In the genomic region with DNA sequence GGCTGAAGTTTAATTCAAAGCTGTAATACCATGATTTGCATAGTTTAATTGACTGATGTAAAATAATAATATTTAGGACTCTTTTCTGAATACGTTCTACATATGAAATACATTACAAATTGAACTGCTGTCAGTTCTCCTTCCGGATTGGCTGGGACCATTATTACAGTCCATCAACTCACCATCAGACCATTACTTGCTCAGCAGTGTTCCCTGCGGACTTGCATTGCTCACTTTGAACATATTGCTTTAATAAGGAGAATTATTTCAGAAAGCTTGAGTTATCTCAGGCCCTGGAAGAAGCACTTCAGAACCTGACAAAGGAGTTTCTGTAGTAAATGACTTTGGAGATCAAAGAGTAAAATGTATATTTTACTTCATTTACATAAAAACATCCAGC, we compare ENCODE assay signal across 30 cellular contexts.
DNase-seq lines count a peak whose midpoint lies in the region; ATAC-seq and TF ChIP-seq lines count a peak whose summit lies in the region.
"Had no signal": no experiment of that assay in that cellular context is flagged by ENCODE, and none has a peak within 500 bp of the region (broad histone marks: within the 10 kb centered on the region; RNA-seq: fewer than 3 reads in every experiment).

No MANE protein-coding gene starts in this region.

- H3K4me3 ChIP-seq in A673 (ENCODE audit: low read depth, low read length, poor library complexity, severe bottlenecking) (no peak overlapping the region), IMR-90 (ENCODE audit: insufficient read depth, low read depth, low read length) (no peak overlapping the region), mesenchymal stem cell (ENCODE audit: insufficient read depth in 1 of 2, low read depth in 1 of 2, low read length in 2 of 2) (no peak overlapping the region)
- H3K4me3 ChIP-seq: GM12878, K562, Peyer's patch had no signal

- H2BK15ac ChIP-seq in IMR-90 (ENCODE audit: low read depth, low read length) (peak overlapping the region; percentile 56; the same call in 1 of the 3 replicates), mesenchymal stem cell (ENCODE audit: low read depth, poor library complexity, severe bottlenecking) (no peak overlapping the region)

- H3K4me1 ChIP-seq in A673 (ENCODE audit: insufficient read depth, low read length, poor library complexity, severe bottlenecking): no peaks in the 10 kb centered on the region
- H3K4me1 ChIP-seq in IMR-90 (ENCODE audit: control insufficient read depth, insufficient read depth, low read length): no peaks in the 10 kb centered on the region
- H3K4me1 ChIP-seq in mesenchymal stem cell (ENCODE audit: control insufficient read depth, insufficient read depth, low read depth, low read length): no peaks in the 10 kb centered on the region
- H3K4me1 ChIP-seq: Peyer's patch had no signal

- no peak overlapping the region for H3K14ac ChIP-seq in IMR-90 (replicated peaks; ENCODE audit: low read depth, low read length)
- H3K14ac ChIP-seq in mesenchymal stem cell (ENCODE audit: low read length in 2 of 2): no peak overlapping the region

- CTCF ChIA-PET in A673 (lab: Charles Lee) (no interaction called here), IMR-90 (lab: Yijun Ruan, JAX) (no interaction called here)

- DNase-seq in A673 (ENCODE audit: low spot score): peak; percentile 5
- no peak for DNase-seq in IMR-90
- peak; percentile 18 for DNase-seq in fibroblast of gingiva (ENCODE audit: low read depth)
- no peak for DNase-seq in mesenchymal stem cell
- no peak for DNase-seq in AML-193 (lab: John Stamatoyannopoulos, UW)
- no peak for DNase-seq in GM13977 (ENCODE audit: low spot score)
- no peak for DNase-seq in stimulated activated CD4-positive, alpha-beta T cell treated with anti-CD3 and anti-CD28 coated beads, Interleukin-1b, Interleukin-23, amount 100 ng/mL, for 48 hours
- no peak for DNase-seq in SHP77 treated with DMSO at 0.1 percent for 48 hours (lab: John Stamatoyannopoulos, UW)
- DNase-seq: ACHN; C1 segment of cervical spinal cord; CD4-positive, alpha-beta memory T cell; COR-L47; DMS79; EL; GDM1; Kasumi-1; NCI-H1105; NCI-H1436 treated with DMSO at 0.1 percent for 48 hours; NCI-H1930; NCI-H2107; NCI-H446 treated with DMSO at 0.1 percent for 48 hours; NCI-H526; Peyer's patch; SIG-M5; SK-N-SH; SW 1271 had no signal

- H4K8ac ChIP-seq in IMR-90 (ENCODE audit: low read depth in 2 of 2, low read length in 2 of 2) (no peak overlapping the region), mesenchymal stem cell (ENCODE audit: low read length) (no peak overlapping the region)

- H4K91ac ChIP-seq in IMR-90 (ENCODE audit: insufficient read depth, low read depth, low read length) (no peak overlapping the region; the same call in 1 of the 2 replicates), mesenchymal stem cell (ENCODE audit: low read length) (no peak overlapping the region)

- H2AFZ ChIP-seq in IMR-90 (replicated peaks; ENCODE audit: low read length, poor library complexity): no peak overlapping the region
- no peak overlapping the region for H2AFZ ChIP-seq in mesenchymal stem cell (ENCODE audit: low read depth, low read length)

- H2BK20ac ChIP-seq in IMR-90 (ENCODE audit: low read depth, low read length): peak overlapping the region; percentile 43; the same call in 1 of the 2 replicates

- intact Hi-C loops in A673 (cut with micrococcal nuclease; ENCODE audit: unreplicated experiment): no loop called here
- intact Hi-C loops in IMR-90 (cut with micrococcal nuclease): no loop called here

- WGBS in IMR-90 (ENCODE audit: extremely low coverage in 2 of 2, insufficient read length in 1 of 2), 2 experiments: no CpG with 5 or more reads among the region's 3 CpGs
- WGBS in mesenchymal stem cell: 100% methylated on average over 2 of the region's 3 CpGs

- H2BK5ac ChIP-seq in IMR-90 (ENCODE audit: low read depth, low read length, poor library complexity, severe bottlenecking) (no peak overlapping the region), mesenchymal stem cell (ENCODE audit: low read depth, low read length, poor library complexity, severe bottlenecking) (no peak overlapping the region)

- TF ChIP-seq POLR2A in IMR-90 (IDR thresholded peaks at IDR 0.05; ENCODE audit: low read depth, low read length): no peak

- BruUV-seq in A673 (replicated peaks; lab: Mats Ljungman, UMichigan) (no TSS peak), IMR-90 (replicated peaks; lab: Mats Ljungman, UMichigan) (no TSS peak)

- H3K27me3 ChIP-seq in A673 (replicated peaks; ENCODE audit: insufficient read depth, low read depth, low read length, poor library complexity) (no peaks in the 10 kb centered on the region), IMR-90 (ENCODE audit: control insufficient read depth, insufficient read depth, low read length) (no peaks in the 10 kb centered on the region), mesenchymal stem cell (ENCODE audit: control insufficient read depth in 1 of 2, insufficient read depth in 1 of 2, low read length in 2 of 2) (no peaks in the 10 kb centered on the region)
- H3K27me3 ChIP-seq: Peyer's patch had no signal

- no peak overlapping the region for H3K23ac ChIP-seq in IMR-90 (ENCODE audit: low read depth, low read length)
- H3K23ac ChIP-seq in mesenchymal stem cell (ENCODE audit: low read length in 2 of 2): no peak overlapping the region

- no peak overlapping the region for H2AK9ac ChIP-seq in IMR-90 (replicated peaks; ENCODE audit: low read depth, low read length, poor library complexity)

- no peaks in the 10 kb centered on the region for H3K36me3 ChIP-seq in A673 (ENCODE audit: insufficient read depth, low read length, poor library complexity, severe bottlenecking)
- H3K36me3 ChIP-seq in IMR-90 (ENCODE audit: control insufficient read depth, insufficient read depth, low read length): no peaks in the 10 kb centered on the region
- no peaks in the 10 kb centered on the region for H3K36me3 ChIP-seq in mesenchymal stem cell (ENCODE audit: control insufficient read depth in 1 of 2, insufficient read depth in 2 of 2, low read depth in 1 of 2, low read length in 2 of 2)
- H3K36me3 ChIP-seq: Peyer's patch had no signal

- H3K27ac ChIP-seq in A673 (ENCODE audit: low read depth, low read length, poor library complexity, severe bottlenecking) (no peak overlapping the region), IMR-90 (ENCODE audit: insufficient read depth, low read length) (no peak overlapping the region), mesenchymal stem cell (ENCODE audit: low read length, poor library complexity, severe bottlenecking) (no peak overlapping the region)
- H3K27ac ChIP-seq: 22Rv1, Peyer's patch had no signal

- H3K56ac ChIP-seq in IMR-90 (ENCODE audit: extremely low read depth, insufficient read depth, low read length): no peak overlapping the region

- H3K4me2 ChIP-seq in IMR-90 (ENCODE audit: low read depth, low read length): no peak overlapping the region
- H3K4me2 ChIP-seq in mesenchymal stem cell (ENCODE audit: low read length, poor library complexity, severe bottlenecking): no peak overlapping the region
- H3K4me2 ChIP-seq: SK-N-SH had no signal

- H3K79me1 ChIP-seq in IMR-90 (ENCODE audit: low read depth in 1 of 2, low read length in 2 of 2): no peaks in the 10 kb centered on the region
- no peaks in the 10 kb centered on the region for H3K79me1 ChIP-seq in mesenchymal stem cell (replicated peaks; ENCODE audit: low read length, poor library complexity, severe bottlenecking)

- H2BK12ac ChIP-seq in mesenchymal stem cell (ENCODE audit: low read length in 2 of 2): no peak overlapping the region

- no peak overlapping the region for H4K5ac ChIP-seq in IMR-90 (ENCODE audit: low read depth, low read length)

- no peak for ATAC-seq in IMR-90 (ENCODE audit: low read depth)
- ATAC-seq: GM12878, HepG2, K562 had no signal

- POLR2A ChIA-PET in A673 (lab: Charles Lee; ENCODE audit: low non-redundant PET) (no interaction called here), IMR-90 (lab: Charles Lee; ENCODE audit: unreplicated experiment) (no interaction called here)

- no peak for TF ChIP-seq RAD21 in IMR-90 (IDR thresholded peaks at IDR 0.05; ENCODE audit: low read length)

- in situ Hi-C loops in IMR-90 (cut with MboI; ENCODE audit: low sequenced_read_pairs): no loop called here
- in situ Hi-C loops in GM13977 (cut with MboI; ENCODE audit: low pct_unique_long_range_greater_than_20kb, low sequenced_read_pairs, unreplicated experiment): no loop called here

- H3K4ac ChIP-seq in IMR-90 (ENCODE audit: low read depth, low read length) (no peak overlapping the region), mesenchymal stem cell (ENCODE audit: low read depth in 1 of 2, low read length in 2 of 2) (no peak overlapping the region)

- dilution Hi-C loops in IMR-90 (cut with HindIII; ENCODE audit: low sequenced_read_pairs, unreplicated experiment): no loop called here

- H2BK120ac ChIP-seq in IMR-90 (ENCODE audit: low read depth, low read length): no peak overlapping the region
- no peak overlapping the region for H2BK120ac ChIP-seq in mesenchymal stem cell (ENCODE audit: low read depth, low read length)

- no peak for TF ChIP-seq CTCF in A673 (conservative IDR thresholded peaks at IDR 0.05; ENCODE audit: low read depth, low read length)
- TF ChIP-seq CTCF in IMR-90 (conservative IDR thresholded peaks at IDR 0.05; ENCODE audit: low read depth, low read length): no peak
- no peak for TF ChIP-seq CTCF in GM13977 (IDR thresholded peaks at IDR 0.05; ENCODE audit: extremely low read depth, insufficient read depth, missing control alignments)

- no peak overlapping the region for H3K18ac ChIP-seq in IMR-90 (ENCODE audit: low read depth, low read length)
- H3K18ac ChIP-seq in mesenchymal stem cell (ENCODE audit: low read depth in 1 of 2, low read length in 2 of 2): no peak overlapping the region

- no peaks in the 10 kb centered on the region for H3K9me1 ChIP-seq in IMR-90 (ENCODE audit: insufficient read depth, low read length)

- H4K20me1 ChIP-seq in IMR-90 (ENCODE audit: insufficient read depth, low read length): no peaks in the 10 kb centered on the region

- H2AK5ac ChIP-seq in IMR-90 (ENCODE audit: low read depth, low read length) (no peak overlapping the region), mesenchymal stem cell (ENCODE audit: low read length, severe bottlenecking) (no peak overlapping the region)

- H3K9me3 ChIP-seq in A673 (ENCODE audit: low read depth, low read length, poor library complexity, severe bottlenecking): no peaks in the 10 kb centered on the region
- H3K9me3 ChIP-seq in IMR-90 (ENCODE audit: control insufficient read depth, insufficient read depth, low read length): no peaks in the 10 kb centered on the region
- H3K9me3 ChIP-seq in mesenchymal stem cell (ENCODE audit: control insufficient read depth, low read length): no peaks in the 10 kb centered on the region
- H3K9me3 ChIP-seq: Peyer's patch, SK-N-SH had no signal

- H3K9ac ChIP-seq in IMR-90 (ENCODE audit: low read depth, low read length) (no peak overlapping the region), mesenchymal stem cell (ENCODE audit: low read length) (peak overlapping the region; percentile 66)
- H3K9ac ChIP-seq: SK-N-SH had no signal

TF ChIP-seq in IMR-90, 13 proteins besides CTCF, POLR2A, EP300 and RAD21 (continues in another document):
- TF ChIP-seq NFE2L2 (IDR thresholded peaks at IDR 0.05; ENCODE audit: low read depth, low read length): no peak
- TF ChIP-seq RFX5 (IDR thresholded peaks at IDR 0.05; ENCODE audit: low read depth, low read length): no peak
- TF ChIP-seq MXI1 (IDR thresholded peaks at IDR 0.05; ENCODE audit: borderline replicate concordance, low read depth, low read length): no peak
- no peak for TF ChIP-seq BHLHE40 (IDR thresholded peaks at IDR 0.05; ENCODE audit: low read depth, low read length)
- no peak for TF ChIP-seq RCOR1 (IDR thresholded peaks at IDR 0.05; ENCODE audit: insufficient replicate concordance, low read length)

Comparison
In these comparisons a context has a peak if more than half of its experiments do, and no peak if none do; other contexts are left out.
1. DNase-seq: peak in A673 (single experiment) and fibroblast of gingiva (single experiment); none in IMR-90 (single experiment), mesenchymal stem cell (single experiment), AML-193 (0 of 2), GM13977 (single experiment), stimulated activated CD4-positive, alpha-beta T cell treated with anti-CD3 and anti-CD28 coated beads, Interleukin-1b, Interleukin-23, amount 100 ng/mL, for 48 hours (single experiment) and SHP77 treated with DMSO at 0.1 percent for 48 hours (single experiment).